ENCODE assay signal across 29 cellular contexts in genomic region chr6:16570946-16571345, GRCh38.
"Had no signal": no experiment of that assay in that cellular context is flagged by ENCODE, and none has a peak within 500 bp of the region (broad histone marks: within the 10 kb centered on the region; RNA-seq: fewer than 3 reads in every experiment).

No MANE protein-coding gene starts in this region.

- H3K27ac Mint-ChIP-seq: mesothelial cell of epicardium; naive B cell; natural killer cell; nephron progenitor cell; neural progenitor cell; stimulated activated naive B cell treated with anti-CD40 and anti-IgM and Interleukin-4, amounts not matched to agents 10 μg/mL and 1 μg/mL and 100 μg/mL, for 72 hours had no signal

- H3K27me3 ChIP-seq: neural progenitor cell, neutrophil, right atrium auricular region, right lobe of liver, stomach, testis, thyroid gland, transverse colon, upper lobe of left lung, vagina had no signal

- H3K27ac ChIP-seq: left ventricle myocardium inferior, neural progenitor cell, neutrophil, parathyroid adenoma, right atrium auricular region, right lobe of liver, stomach, testis, thyroid gland, transverse colon, upper lobe of left lung, vagina had no signal

- H3K36me3 ChIP-seq: left ventricle myocardium inferior, neural progenitor cell, neutrophil, right atrium auricular region, right lobe of liver, thyroid gland, transverse colon, upper lobe of left lung, vagina had no signal

- H3K4me1 Mint-ChIP-seq: nephron progenitor cell, neural progenitor cell had no signal

- H3K36me3 Mint-ChIP-seq: naive B cell, natural killer cell, neural progenitor cell had no signal

- H3K4me1 ChIP-seq: parathyroid adenoma, right atrium auricular region, right lobe of liver, testis, thyroid gland, upper lobe of left lung had no signal

- DNase-seq: hypothalamus; immature natural killer cell; kidney; left ventricle myocardium inferior; mesendoderm; naive B cell; natural killer cell; nephron progenitor cell; occipital lobe; right lobe of liver; stimulated activated CD4-positive, alpha-beta T cell treated with anti-CD3 and anti-CD28 coated beads, Interleukin-1b, Interleukin-23, amount 100 ng/mL, for 48 hours; stimulated activated CD4-positive, alpha-beta T cell treated with anti-CD3 and anti-CD28 coated beads, Interleukin-2, amount 100 ng/mL, for 48 hours; stimulated activated CD4-positive, alpha-beta T cell treated with anti-CD3 and anti-CD28 coated beads, Interleukin-4, amount 100 ng/mL, for 4 hours; stimulated activated CD8-positive, alpha-beta memory T cell treated with anti-CD3 and anti-CD28 coated beads, Interleukin-4, amount 100 ng/mL, for 48 hours; stimulated activated naive B cell treated with anti-CD40 and anti-IgM and Interleukin-4, amounts not matched to agents 10 μg/mL and 1 μg/mL and 100 μg/mL, for 72 hours; stimulated activated naive CD8-positive, alpha-beta T cell treated with anti-CD3 and anti-CD28 coated beads, Interleukin-15, Interleukin-2, amounts not matched to agents 100 U/mL and 50 U/mL, for 24 hours; stomach; testis; thyroid gland; transverse colon; upper lobe of left lung had no signal

- ATAC-seq: natural killer cell; right lobe of liver; stimulated activated naive B cell treated with anti-CD40 and anti-IgM and Interleukin-4, amounts not matched to agents 10 μg/mL and 1 μg/mL and 100 μg/mL, for 72 hours; stimulated activated naive CD8-positive, alpha-beta T cell treated with anti-CD3 and anti-CD28 coated beads, Interleukin-15, Interleukin-2, amounts not matched to agents 100 U/mL and 50 U/mL, for 24 hours had no signal

- H3K9me3 ChIP-seq: left ventricle myocardium inferior, neutrophil, right atrium auricular region, right lobe of liver, stomach, testis, thyroid gland, transverse colon, upper lobe of left lung, vagina had no signal

- H3K4me3 Mint-ChIP-seq: immature natural killer cell; mesothelial cell of epicardium; naive B cell; natural killer cell; nephron progenitor cell; neural progenitor cell; stimulated activated naive B cell treated with anti-CD40 and anti-IgM and Interleukin-4, amounts not matched to agents 10 μg/mL and 1 μg/mL and 100 μg/mL, for 72 hours had no signal

- H3K4me3 ChIP-seq: left ventricle myocardium inferior, lung, neural progenitor cell, right atrium auricular region, right lobe of liver, smooth muscle cell, stomach, testis, thyroid gland, transverse colon, upper lobe of left lung, vagina had no signal

- H3K9me3 Mint-ChIP-seq: immature natural killer cell; mesothelial cell of epicardium; naive B cell; natural killer cell; nephron progenitor cell; neural progenitor cell; stimulated activated naive B cell treated with anti-CD40 and anti-IgM and Interleukin-4, amounts not matched to agents 10 μg/mL and 1 μg/mL and 100 μg/mL, for 72 hours had no signal
